In the genomic region with DNA sequence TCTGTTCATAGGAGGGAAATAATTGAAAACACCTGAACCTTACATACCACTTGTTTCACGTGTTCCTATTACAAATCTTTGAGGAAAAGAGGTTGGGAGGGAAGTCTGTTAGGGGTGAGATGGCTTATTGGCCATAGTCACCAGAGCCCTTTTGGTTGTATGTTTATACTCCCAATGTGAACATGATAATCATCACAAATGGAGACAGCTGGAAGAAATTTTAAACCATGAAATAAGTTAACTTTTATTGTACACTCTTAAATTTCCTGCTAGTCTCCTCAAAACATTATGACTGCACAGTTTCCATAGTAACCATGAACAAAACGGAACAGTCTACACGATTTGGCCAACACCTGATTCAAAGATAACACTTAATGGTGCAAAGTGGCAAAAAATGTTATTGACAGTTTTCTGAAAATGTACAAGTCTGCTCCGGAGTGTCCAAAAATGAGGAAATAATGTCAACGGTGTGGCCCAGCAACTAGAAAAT, we compare ENCODE assay signal across 1 cellular context.
TF ChIP-seq lines count a peak whose summit lies in the region.

No MANE protein-coding gene starts in this region.

TF ChIP-seq in endothelial cell of umbilical vein, 7 proteins besides CTCF, POLR2A, EP300 and RAD21 (continued from another document):
- TF ChIP-seq FOS (IDR thresholded peaks at IDR 0.05; ENCODE audit: borderline replicate concordance, insufficient read depth, low read length) = no peak
